ENCODE assay signal across 1 cellular context in genomic region chr19:15177269-15178116, GRCh38.
A peak's percentile ranks its signal among the peaks of the same experiment; 100 is the strongest.
TF ChIP-seq lines count a peak whose summit lies in the region.

No MANE protein-coding gene starts in this region.

TF ChIP-seq in IMR-90, 13 proteins besides CTCF, POLR2A, EP300 and RAD21:
- peak; percentile 94 for TF ChIP-seq SMC3 (IDR thresholded peaks at IDR 0.05; ENCODE audit: low read depth, low read length)
- TF ChIP-seq NFE2L2 (IDR thresholded peaks at IDR 0.05; ENCODE audit: low read depth, low read length), result no peak
- TF ChIP-seq BHLHE40 (IDR thresholded peaks at IDR 0.05; ENCODE audit: low read depth, low read length), result 0 out of 2 replicates have a peak, but pooled peaks have one; percentile 27
TF ChIP-seq in IMR-90: peak in this region for 2.
